Comparison of ENCODE assay signal across 2 cellular contexts in genomic region chr11:121455115-121455514, GRCh38.
TF ChIP-seq lines count a peak whose summit lies in the region.

No MANE protein-coding gene starts in this region.

TF ChIP-seq in SK-N-SH treated with all-trans-retinoic acid at 6 μM for 48 hours, 23 proteins besides CTCF, POLR2A, EP300 and RAD21 (continued from another document):
- no peak for TF ChIP-seq CSRNP3 (CRISPR knock-in tag; IDR thresholded peaks at IDR 0.05)
- TF ChIP-seq CSDC2 (CRISPR knock-in tag; IDR thresholded peaks at IDR 0.05) = no peak
- no peak for TF ChIP-seq ZFP3 (CRISPR knock-in tag; IDR thresholded peaks at IDR 0.05)
- no peak for TF ChIP-seq ZNF8 (CRISPR knock-in tag; IDR thresholded peaks at IDR 0.05)
- no peak for TF ChIP-seq CREB5 (CRISPR knock-in tag; IDR thresholded peaks at IDR 0.05; ENCODE audit: low read depth)
- no peak for TF ChIP-seq TSHZ2 (CRISPR knock-in tag; IDR thresholded peaks at IDR 0.05)

TF ChIP-seq in HEK293T, 16 proteins besides CTCF, POLR2A, EP300 and RAD21 (continued from another document):
- TF ChIP-seq PKNOX1 (IDR thresholded peaks at IDR 0.05) (no peak), ELF4 (IDR thresholded peaks at IDR 0.05) (no peak), BHLHE40 (IDR thresholded peaks at IDR 0.05; ENCODE audit: borderline replicate concordance) (no peak)
